In the genomic region with DNA sequence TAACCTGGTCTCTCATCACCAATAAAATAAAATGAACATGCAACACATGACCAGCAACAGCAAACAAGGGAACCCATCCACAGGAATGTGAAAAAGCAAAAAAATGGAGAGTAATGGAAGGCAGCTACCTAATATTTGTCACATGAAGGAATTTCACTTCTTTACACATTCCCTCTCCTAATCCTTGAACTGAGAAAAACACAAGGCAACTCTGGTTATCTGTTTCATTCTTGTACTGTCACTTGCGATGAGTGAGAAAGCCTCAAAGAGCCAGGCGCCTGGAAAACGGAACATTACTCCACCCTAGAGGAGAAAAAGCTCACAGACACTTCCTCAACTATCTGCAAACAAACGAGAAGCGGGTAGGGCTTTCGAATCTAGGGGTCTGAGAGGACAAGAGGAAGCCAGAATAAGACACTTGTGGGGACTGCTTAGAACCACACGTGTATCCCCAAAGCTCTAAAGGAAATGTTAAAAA, we compare ENCODE assay signal across 1 cellular context.
TF ChIP-seq lines count a peak whose summit lies in the region.

No MANE protein-coding gene starts in this region.

TF ChIP-seq in H1, 55 proteins besides CTCF, POLR2A, EP300 and RAD21:
- no peak for TF ChIP-seq NANOG (IDR thresholded peaks at IDR 0.05; ENCODE audit: insufficient read depth, low read depth, low read length, poor library complexity, severe bottlenecking)
- no peak for TF ChIP-seq TEAD4 (IDR thresholded peaks at IDR 0.05; ENCODE audit: low read depth, low read length)
- TF ChIP-seq RBBP5 (IDR thresholded peaks at IDR 0.05; ENCODE audit: borderline replicate concordance, low read depth, low read length) = no peak
- no peak for TF ChIP-seq CREB1 (IDR thresholded peaks at IDR 0.05)
- TF ChIP-seq NRF1 (IDR thresholded peaks at IDR 0.05; ENCODE audit: low read depth, low read length) = no peak
- TF ChIP-seq CHD1 (IDR thresholded peaks at IDR 0.05; ENCODE audit: low read depth, low read length) = no peak
- no peak for TF ChIP-seq CHD2 (IDR thresholded peaks at IDR 0.05; ENCODE audit: low read length)
- TF ChIP-seq ASH2L (IDR thresholded peaks at IDR 0.05; ENCODE audit: low read length) = no peak
- TF ChIP-seq CEBPB (IDR thresholded peaks at IDR 0.05; ENCODE audit: low read depth, low read length) = no peak
- TF ChIP-seq SP2 (IDR thresholded peaks at IDR 0.05; ENCODE audit: low read length) = no peak
- TF ChIP-seq TBP (IDR thresholded peaks at IDR 0.05; ENCODE audit: low read depth, low read length) = no peak
- TF ChIP-seq PHF8 (conservative IDR thresholded peaks at IDR 0.05; ENCODE audit: low read depth, low read length) = no peak
